1 cellular context compared by ENCODE assay signal in the genomic region with DNA sequence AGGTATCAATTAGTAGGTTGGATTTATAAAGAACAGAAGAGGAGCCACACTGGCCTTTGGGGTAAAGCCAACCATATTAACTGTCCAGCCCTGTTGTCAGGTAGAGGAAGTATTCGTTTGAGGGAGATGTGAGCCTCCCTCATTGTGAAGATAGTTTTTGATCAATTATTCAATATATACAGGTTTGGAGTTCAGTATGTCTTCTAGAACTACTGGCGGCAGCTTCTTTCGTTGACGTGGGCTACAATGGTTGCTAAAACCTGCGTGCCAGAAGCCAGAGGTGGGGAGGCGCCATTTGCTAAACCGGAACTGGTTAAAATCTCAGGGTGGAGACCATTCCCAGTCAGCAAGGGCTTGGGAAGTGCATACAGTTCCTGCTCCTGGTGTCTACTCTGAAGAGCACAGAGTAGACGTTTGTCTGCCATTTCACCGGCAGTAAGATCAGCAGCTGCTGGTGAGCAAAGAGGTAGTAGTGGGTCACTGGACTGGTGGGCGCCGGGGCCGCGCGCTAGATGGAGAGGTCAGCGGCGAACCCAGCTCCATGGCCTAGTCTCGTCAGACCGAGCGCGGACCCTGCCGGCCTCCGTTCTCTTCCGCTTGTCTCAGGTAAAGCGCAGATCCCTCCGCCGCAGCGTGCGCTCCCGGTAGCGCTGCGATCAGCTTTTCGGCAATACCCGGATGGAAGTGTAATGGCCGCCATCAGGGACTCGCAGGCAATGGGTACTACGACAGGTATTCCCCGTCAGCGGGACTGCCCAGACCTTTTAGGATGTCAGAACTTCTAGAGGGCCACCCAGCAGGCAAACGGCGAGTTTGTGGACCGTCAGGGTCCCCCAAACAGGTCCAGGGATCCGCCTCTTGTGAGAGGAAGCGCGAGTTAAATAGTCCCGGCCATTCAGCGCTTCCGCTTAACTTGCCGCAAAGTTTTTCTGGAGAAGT.
TF ChIP-seq lines count a peak whose summit lies in the region.

A gene with protein sequence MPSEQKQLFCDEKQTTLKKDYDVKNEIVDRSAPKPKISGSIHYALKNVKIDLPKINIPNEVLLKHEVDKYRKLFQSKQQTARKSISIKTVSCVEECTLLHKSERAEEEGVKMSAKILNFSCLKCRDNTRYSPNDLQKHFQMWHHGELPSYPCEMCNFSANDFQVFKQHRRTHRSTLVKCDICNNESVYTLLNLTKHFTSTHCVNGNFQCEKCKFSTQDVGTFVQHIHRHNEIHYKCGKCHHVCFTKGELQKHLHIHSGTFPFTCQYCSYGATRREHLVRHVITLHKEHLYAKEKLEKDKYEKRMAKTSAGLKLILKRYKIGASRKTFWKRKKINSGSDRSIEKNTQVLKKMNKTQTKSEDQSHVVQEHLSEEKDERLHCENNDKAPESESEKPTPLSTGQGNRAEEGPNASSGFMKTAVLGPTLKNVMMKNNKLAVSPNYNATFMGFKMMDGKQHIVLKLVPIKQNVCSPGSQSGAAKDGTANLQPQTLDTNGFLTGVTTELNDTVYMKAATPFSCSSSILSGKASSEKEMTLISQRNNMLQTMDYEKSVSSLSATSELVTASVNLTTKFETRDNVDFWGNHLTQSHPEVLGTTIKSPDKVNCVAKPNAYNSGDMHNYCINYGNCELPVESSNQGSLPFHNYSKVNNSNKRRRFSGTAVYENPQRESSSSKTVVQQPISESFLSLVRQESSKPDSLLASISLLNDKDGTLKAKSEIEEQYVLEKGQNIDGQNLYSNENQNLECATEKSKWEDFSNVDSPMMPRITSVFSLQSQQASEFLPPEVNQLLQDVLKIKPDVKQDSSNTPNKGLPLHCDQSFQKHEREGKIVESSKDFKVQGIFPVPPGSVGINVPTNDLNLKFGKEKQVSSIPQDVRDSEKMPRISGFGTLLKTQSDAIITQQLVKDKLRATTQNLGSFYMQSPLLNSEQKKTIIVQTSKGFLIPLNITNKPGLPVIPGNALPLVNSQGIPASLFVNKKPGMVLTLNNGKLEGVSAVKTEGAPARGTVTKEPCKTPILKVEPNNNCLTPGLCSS (N-terminal part only) (plus strand): TSS at position 911 of the 939 bp plus-strand sequence. CDS start 26,026 bp downstream, outside the sequence.

TF ChIP-seq in GM12878, 131 proteins besides CTCF, POLR2A, EP300 and RAD21 (continued from another document):
- TF ChIP-seq, protein P1, sequence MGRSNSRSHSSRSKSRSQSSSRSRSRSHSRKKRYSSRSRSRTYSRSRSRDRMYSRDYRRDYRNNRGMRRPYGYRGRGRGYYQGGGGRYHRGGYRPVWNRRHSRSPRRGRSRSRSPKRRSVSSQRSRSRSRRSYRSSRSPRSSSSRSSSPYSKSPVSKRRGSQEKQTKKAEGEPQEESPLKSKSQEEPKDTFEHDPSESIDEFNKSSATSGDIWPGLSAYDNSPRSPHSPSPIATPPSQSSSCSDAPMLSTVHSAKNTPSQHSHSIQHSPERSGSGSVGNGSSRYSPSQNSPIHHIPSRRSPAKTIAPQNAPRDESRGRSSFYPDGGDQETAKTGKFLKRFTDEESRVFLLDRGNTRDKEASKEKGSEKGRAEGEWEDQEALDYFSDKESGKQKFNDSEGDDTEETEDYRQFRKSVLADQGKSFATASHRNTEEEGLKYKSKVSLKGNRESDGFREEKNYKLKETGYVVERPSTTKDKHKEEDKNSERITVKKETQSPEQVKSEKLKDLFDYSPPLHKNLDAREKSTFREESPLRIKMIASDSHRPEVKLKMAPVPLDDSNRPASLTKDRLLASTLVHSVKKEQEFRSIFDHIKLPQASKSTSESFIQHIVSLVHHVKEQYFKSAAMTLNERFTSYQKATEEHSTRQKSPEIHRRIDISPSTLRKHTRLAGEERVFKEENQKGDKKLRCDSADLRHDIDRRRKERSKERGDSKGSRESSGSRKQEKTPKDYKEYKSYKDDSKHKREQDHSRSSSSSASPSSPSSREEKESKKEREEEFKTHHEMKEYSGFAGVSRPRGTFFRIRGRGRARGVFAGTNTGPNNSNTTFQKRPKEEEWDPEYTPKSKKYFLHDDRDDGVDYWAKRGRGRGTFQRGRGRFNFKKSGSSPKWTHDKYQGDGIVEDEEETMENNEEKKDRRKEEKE (IDR thresholded peaks at IDR 0.05): no peak
- TF ChIP-seq, protein P2, sequence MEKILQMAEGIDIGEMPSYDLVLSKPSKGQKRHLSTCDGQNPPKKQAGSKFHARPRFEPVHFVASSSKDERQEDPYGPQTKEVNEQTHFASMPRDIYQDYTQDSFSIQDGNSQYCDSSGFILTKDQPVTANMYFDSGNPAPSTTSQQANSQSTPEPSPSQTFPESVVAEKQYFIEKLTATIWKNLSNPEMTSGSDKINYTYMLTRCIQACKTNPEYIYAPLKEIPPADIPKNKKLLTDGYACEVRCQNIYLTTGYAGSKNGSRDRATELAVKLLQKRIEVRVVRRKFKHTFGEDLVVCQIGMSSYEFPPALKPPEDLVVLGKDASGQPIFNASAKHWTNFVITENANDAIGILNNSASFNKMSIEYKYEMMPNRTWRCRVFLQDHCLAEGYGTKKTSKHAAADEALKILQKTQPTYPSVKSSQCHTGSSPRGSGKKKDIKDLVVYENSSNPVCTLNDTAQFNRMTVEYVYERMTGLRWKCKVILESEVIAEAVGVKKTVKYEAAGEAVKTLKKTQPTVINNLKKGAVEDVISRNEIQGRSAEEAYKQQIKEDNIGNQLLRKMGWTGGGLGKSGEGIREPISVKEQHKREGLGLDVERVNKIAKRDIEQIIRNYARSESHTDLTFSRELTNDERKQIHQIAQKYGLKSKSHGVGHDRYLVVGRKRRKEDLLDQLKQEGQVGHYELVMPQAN (conservative IDR thresholded peaks at IDR 0.05): no peak; the same call in 1 of the 2 replicates
- TF ChIP-seq, protein P3, sequence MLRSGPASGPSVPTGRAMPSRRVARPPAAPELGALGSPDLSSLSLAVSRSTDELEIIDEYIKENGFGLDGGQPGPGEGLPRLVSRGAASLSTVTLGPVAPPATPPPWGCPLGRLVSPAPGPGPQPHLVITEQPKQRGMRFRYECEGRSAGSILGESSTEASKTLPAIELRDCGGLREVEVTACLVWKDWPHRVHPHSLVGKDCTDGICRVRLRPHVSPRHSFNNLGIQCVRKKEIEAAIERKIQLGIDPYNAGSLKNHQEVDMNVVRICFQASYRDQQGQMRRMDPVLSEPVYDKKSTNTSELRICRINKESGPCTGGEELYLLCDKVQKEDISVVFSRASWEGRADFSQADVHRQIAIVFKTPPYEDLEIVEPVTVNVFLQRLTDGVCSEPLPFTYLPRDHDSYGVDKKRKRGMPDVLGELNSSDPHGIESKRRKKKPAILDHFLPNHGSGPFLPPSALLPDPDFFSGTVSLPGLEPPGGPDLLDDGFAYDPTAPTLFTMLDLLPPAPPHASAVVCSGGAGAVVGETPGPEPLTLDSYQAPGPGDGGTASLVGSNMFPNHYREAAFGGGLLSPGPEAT (IDR thresholded peaks at IDR 0.05; ENCODE audit: low read depth): peak; percentile 83
- no peak for TF ChIP-seq WRNIP1 (IDR thresholded peaks at IDR 0.05; ENCODE audit: borderline replicate concordance, low read depth, low read length)
- 0 out of 2 replicates have a peak, but pooled peaks have one; percentile 64 for TF ChIP-seq HDGF (IDR thresholded peaks at IDR 0.05)
- TF ChIP-seq NR2F1 (conservative IDR thresholded peaks at IDR 0.05): peak; percentile 40; the same call in 1 of the 2 replicates
- peak in 1 of 2 experiments; percentile 94; a peak in 2 of 4 replicates for TF ChIP-seq ETV6 (conservative IDR thresholded peaks at IDR 0.05 in 1 of 2, IDR thresholded peaks at IDR 0.05 in 1 of 2; ENCODE audit: borderline replicate concordance in 1 of 2, low read depth in 1 of 2)
- TF ChIP-seq, protein P4, sequence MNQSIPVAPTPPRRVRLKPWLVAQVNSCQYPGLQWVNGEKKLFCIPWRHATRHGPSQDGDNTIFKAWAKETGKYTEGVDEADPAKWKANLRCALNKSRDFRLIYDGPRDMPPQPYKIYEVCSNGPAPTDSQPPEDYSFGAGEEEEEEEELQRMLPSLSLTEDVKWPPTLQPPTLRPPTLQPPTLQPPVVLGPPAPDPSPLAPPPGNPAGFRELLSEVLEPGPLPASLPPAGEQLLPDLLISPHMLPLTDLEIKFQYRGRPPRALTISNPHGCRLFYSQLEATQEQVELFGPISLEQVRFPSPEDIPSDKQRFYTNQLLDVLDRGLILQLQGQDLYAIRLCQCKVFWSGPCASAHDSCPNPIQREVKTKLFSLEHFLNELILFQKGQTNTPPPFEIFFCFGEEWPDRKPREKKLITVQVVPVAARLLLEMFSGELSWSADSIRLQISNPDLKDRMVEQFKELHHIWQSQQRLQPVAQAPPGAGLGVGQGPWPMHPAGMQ (IDR thresholded peaks at IDR 0.05; ENCODE audit: borderline replicate concordance): no peak
- peak; percentile 38; the same call in 1 of the 2 replicates for TF ChIP-seq MEF2A (IDR thresholded peaks at IDR 0.05; ENCODE audit: insufficient read depth, low read depth, low read length)
- 0 out of 2 replicates have a peak, but pooled peaks have one; percentile 19 for TF ChIP-seq BRCA1 (IDR thresholded peaks at IDR 0.05; ENCODE audit: low read depth, low read length)
- TF ChIP-seq DPF2 (IDR thresholded peaks at IDR 0.05): peak; percentile 65
- no peak for TF ChIP-seq NFXL1 (IDR thresholded peaks at IDR 0.05; ENCODE audit: borderline replicate concordance)
- TF ChIP-seq, protein P5, sequence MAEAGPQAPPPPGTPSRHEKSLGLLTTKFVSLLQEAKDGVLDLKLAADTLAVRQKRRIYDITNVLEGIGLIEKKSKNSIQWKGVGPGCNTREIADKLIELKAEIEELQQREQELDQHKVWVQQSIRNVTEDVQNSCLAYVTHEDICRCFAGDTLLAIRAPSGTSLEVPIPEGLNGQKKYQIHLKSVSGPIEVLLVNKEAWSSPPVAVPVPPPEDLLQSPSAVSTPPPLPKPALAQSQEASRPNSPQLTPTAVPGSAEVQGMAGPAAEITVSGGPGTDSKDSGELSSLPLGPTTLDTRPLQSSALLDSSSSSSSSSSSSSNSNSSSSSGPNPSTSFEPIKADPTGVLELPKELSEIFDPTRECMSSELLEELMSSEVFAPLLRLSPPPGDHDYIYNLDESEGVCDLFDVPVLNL (IDR thresholded peaks at IDR 0.05; ENCODE audit: low read depth, low read length): no peak
- TF ChIP-seq EZH2 (IDR thresholded peaks at IDR 0.05; ENCODE audit: borderline replicate concordance, control insufficient read depth, low read depth, low read length): no peak
- TF ChIP-seq MTA2 (IDR thresholded peaks at IDR 0.05; ENCODE audit: low read depth): no peak; the same call in 1 of the 2 replicates
- TF ChIP-seq, protein P6, sequence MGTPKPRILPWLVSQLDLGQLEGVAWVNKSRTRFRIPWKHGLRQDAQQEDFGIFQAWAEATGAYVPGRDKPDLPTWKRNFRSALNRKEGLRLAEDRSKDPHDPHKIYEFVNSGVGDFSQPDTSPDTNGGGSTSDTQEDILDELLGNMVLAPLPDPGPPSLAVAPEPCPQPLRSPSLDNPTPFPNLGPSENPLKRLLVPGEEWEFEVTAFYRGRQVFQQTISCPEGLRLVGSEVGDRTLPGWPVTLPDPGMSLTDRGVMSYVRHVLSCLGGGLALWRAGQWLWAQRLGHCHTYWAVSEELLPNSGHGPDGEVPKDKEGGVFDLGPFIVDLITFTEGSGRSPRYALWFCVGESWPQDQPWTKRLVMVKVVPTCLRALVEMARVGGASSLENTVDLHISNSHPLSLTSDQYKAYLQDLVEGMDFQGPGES (IDR thresholded peaks at IDR 0.05): no peak
- TF ChIP-seq ZNF384 (IDR thresholded peaks at IDR 0.05; ENCODE audit: borderline replicate concordance, low read depth, low read length): no peak
- TF ChIP-seq SIX5 (IDR thresholded peaks at IDR 0.05; ENCODE audit: low read depth, low read length, severe bottlenecking): peak; percentile 37
